Comparison of ENCODE assay signal across 8 cellular contexts in genomic region chr6:89080281-89081128, GRCh38. TPM values are rescaled to one million over a fixed set of nuclear protein-coding genes. Genes with fewer than 3 reads are reported as not detected.
DNase-seq lines count a peak whose midpoint lies in the region; ATAC-seq and TF ChIP-seq lines count a peak whose summit lies in the region.

PNRC1 (plus strand) TSS chr6:89080751; CDS start chr6:89080895, 144 bp downstream.

- TSS peak; percentile 46 for BruUV-seq in PC-9 (replicated peaks; lab: Mats Ljungman, UMichigan)

- peak; percentile 70 for ATAC-seq in GM21619 (IDR thresholded peaks at IDR 0.05; ENCODE audit: unreplicated experiment)

- no peaks in the 10 kb centered on the region; the same call in 1 of the 2 replicates for H3K4me1 ChIP-seq in PC-9 (replicated peaks; ENCODE audit: insufficient read depth)
- H3K4me1 ChIP-seq in mucosa of rectum (ENCODE audit: control insufficient read depth in 2 of 2, insufficient read depth in 2 of 2, low read length in 2 of 2), result peaks cover 0 to 10% of the 10 kb centered on the region in 2 donors

- peak within 1 kb of the TSS; percentile 91 for H3K4me3 ChIP-seq in Jurkat, Clone E6-1 (ENCODE audit: low read length)
- H3K4me3 ChIP-seq in PC-9 (peak within 1 kb of the TSS; percentile 98), epithelial cell of proximal tubule (ENCODE audit: low read depth, low read length) (peak within 1 kb of the TSS; percentile 96), mucosa of rectum (ENCODE audit: low read length in 2 of 2) (peak within 1 kb of the TSS; percentile 95 to 98)

- H3K9ac ChIP-seq in mucosa of rectum (ENCODE audit: low read depth in 1 of 2, low read length in 2 of 2), result peak within 1 kb of the TSS; percentile 99 to 100

- H3K9me2 ChIP-seq in PC-9 (ENCODE audit: insufficient read depth), result no peaks in the 10 kb centered on the region

- H3K27me3 ChIP-seq in PC-9 (ENCODE audit: insufficient read depth, low read depth), result no peaks in the 10 kb centered on the region
- H3K27me3 ChIP-seq in mucosa of rectum (ENCODE audit: control insufficient read depth in 2 of 2, insufficient read depth in 2 of 2, low read length in 2 of 2), result no peaks in the 10 kb centered on the region

- peaks cover 27% of the 10 kb centered on the region for H3K79me2 ChIP-seq in PC-9 (ENCODE audit: low read depth)

- H3K36me3 ChIP-seq in PC-9 (ENCODE audit: low read depth), result 0 out of 2 replicates have a peak, but pooled peaks cover 9% of the 10 kb centered on the region
- H3K36me3 ChIP-seq in mucosa of rectum (ENCODE audit: control insufficient read depth in 2 of 2, insufficient read depth in 2 of 2, low read length in 2 of 2), result peaks cover 16% of the 10 kb centered on the region in 2 donors

- DNase-seq in DMS153 (lab: John Stamatoyannopoulos, UW) (peak; percentile 99), PC-9 (peak; percentile 91 to 98), epithelial cell of proximal tubule (ENCODE audit: low read depth) (peak; percentile 80)
- DNase-seq in Jurkat, Clone E6-1 (ENCODE audit: low read depth, low spot score), result peak; percentile 99
- DNase-seq in activated T-cell treated with anti-CD3 and anti-CD28 coated beads, Interleukin-2, amount 50 U/mL, for 1 hour, result peak; percentile 100
- peak; percentile 100 for DNase-seq in stimulated activated CD8-positive, alpha-beta memory T cell treated with anti-CD3 and anti-CD28 coated beads, Interleukin-4, amount 100 ng/mL, for 48 hours

- intact Hi-C loops in PC-9 (cut with micrococcal nuclease; ENCODE audit: unreplicated experiment), result loop anchor here (1.0 to 5.0 kb wide), 5 partner anchors 66 to 289 kb away; partner anchors contain the start of genes PM20D2 and UBE2J1

- peaks cover 15% of the 10 kb centered on the region for H4K20me1 ChIP-seq in PC-9 (ENCODE audit: insufficient read depth)

- H2AFZ ChIP-seq in PC-9, result peak within 1 kb of the TSS; percentile 95

- peak within 1 kb of the TSS; percentile 63 for H3K27ac ChIP-seq in PC-9
- peak within 1 kb of the TSS; percentile 100 for H3K27ac ChIP-seq in mucosa of rectum (ENCODE audit: low read depth in 2 of 2, low read length in 2 of 2)

- peak within 1 kb of the TSS; percentile 89 for H3K4me2 ChIP-seq in PC-9

- H3K9me3 ChIP-seq in PC-9 (ENCODE audit: insufficient read depth, low read depth), result no peaks in the 10 kb centered on the region
- H3K9me3 ChIP-seq in mucosa of rectum (ENCODE audit: control insufficient read depth in 2 of 2, low read length in 2 of 2), result no peaks in the 10 kb centered on the region

- POLR2A ChIA-PET in PC-9 (lab: Charles Lee; ENCODE audit: unreplicated experiment), result interaction anchor here (0.5 to 1.8 kb wide), 8 partner anchors 21 to 556 kb away, joined by 3 to 22 read pairs (median 5); no protein-coding TSS in a partner anchor

- no peak for TF ChIP-seq CTCF in PC-9 (conservative IDR thresholded peaks at IDR 0.05)
- no peak for TF ChIP-seq CTCF in epithelial cell of proximal tubule (conservative IDR thresholded peaks at IDR 0.05; ENCODE audit: low read depth, low read length)

- CTCF ChIA-PET in PC-9 (lab: Charles Lee), result interaction anchor here (0.6 kb wide), 1 partner anchor 98 kb away, joined by 4 read pairs; no protein-coding TSS in a partner anchor

- 0 out of 2 replicates have a peak, but pooled peaks cover 6% of the 10 kb centered on the region for H3F3A ChIP-seq in PC-9 (ENCODE audit: insufficient read depth, low read depth)

RNA-seq across cellular contexts. Expression of gene PNRC1, which starts in this region (rescaled TPM):
- 32.7 TPM for polyA plus RNA-seq in Jurkat, Clone E6-1 (2012; ENCODE audit: insufficient read depth, insufficient read length)
- total RNA-seq in PC-9 (2021), result 58.3 and 66.9 TPM in 2 replicates
- 12.7 and 62.6 TPM in 2 replicates for total RNA-seq in epithelial cell of proximal tubule

Comparison
In these comparisons a context has a peak if more than half of its experiments do, and no peak if none do; other contexts are left out.
1. Peak in every context shown above with its lines: DNase-seq, ATAC-seq, H3K4me3 ChIP-seq and H3K27ac ChIP-seq.